24 cellular contexts compared by ENCODE assay signal in genomic region chr10:47301833-47302232, GRCh38. TPM values are rescaled to one million over a fixed set of nuclear protein-coding genes. Genes with fewer than 3 reads are reported as not detected.
"Had no signal": no experiment of that assay in that cellular context is flagged by ENCODE, and none has a peak within 500 bp of the region (broad histone marks: within the 10 kb centered on the region; RNA-seq: fewer than 3 reads in every experiment).

No MANE protein-coding gene starts in this region.

- H3K36me3 Mint-ChIP-seq: stimulated activated naive B cell treated with anti-CD40 and anti-IgM and Interleukin-4, amounts not matched to agents 10 μg/mL and 1 μg/mL and 100 μg/mL, for 72 hours had no signal

- H3K9me3 ChIP-seq: ascending aorta, esophagus squamous epithelium, neutrophil, right atrium auricular region, tibial nerve had no signal

- ATAC-seq: activated CD4-positive, alpha-beta T cell treated with anti-CD3 and anti-CD28 coated beads for 36 hours; activated CD8-positive, alpha-beta T cell treated with anti-CD3 and anti-CD28 coated beads for 36 hours; left ventricle myocardium superior; SK-N-SH treated with all-trans-retinoic acid at 6 μM for 48 hours; stimulated activated naive B cell treated with anti-CD40 and anti-IgM and Interleukin-4, amounts not matched to agents 10 μg/mL and 1 μg/mL and 100 μg/mL, for 72 hours had no signal

- H3K4me3 ChIP-seq: skin epidermis had no signal

- DNase-seq: activated CD4-positive, alpha-beta T cell treated with anti-CD3 and anti-CD28 coated beads for 36 hours; activated CD8-positive, alpha-beta T cell treated with anti-CD3 and anti-CD28 coated beads for 36 hours; activated gamma-delta T cell treated with Interleukin-2 at 50 U/mL for 16 hours; activated T-cell treated with anti-CD3 and anti-CD28 coated beads, Interleukin-2, amount 50 U/mL, for 48 hours; caudate nucleus; effector CD4-positive, alpha-beta T cell; esophagus squamous epithelium; kidney glomerular epithelial cell; left ventricle myocardium superior; SHP77; stimulated activated CD4-positive, alpha-beta T cell treated with anti-CD3 and anti-CD28 coated beads, Interleukin-15, amount 100 ng/mL, for 24 hours; stimulated activated CD4-positive, alpha-beta T cell treated with anti-CD3 and anti-CD28 coated beads, Interleukin-4, amount 100 ng/mL, for 1 hour; stimulated activated naive B cell treated with anti-CD40 and anti-IgM and Interleukin-4, amounts not matched to agents 10 μg/mL and 1 μg/mL and 100 μg/mL, for 72 hours had no signal

- H3K36me3 ChIP-seq: ascending aorta, esophagus squamous epithelium, neutrophil, right atrium auricular region, tibial nerve had no signal

- H3K9me3 Mint-ChIP-seq: activated CD8-positive, alpha-beta T cell treated with anti-CD3 and anti-CD28 coated beads for 36 hours; stimulated activated naive B cell treated with anti-CD40 and anti-IgM and Interleukin-4, amounts not matched to agents 10 μg/mL and 1 μg/mL and 100 μg/mL, for 72 hours; T-helper 1 cell treated with Interleukin-12 subunit alpha and Interleukin-12 subunit beta and Interleukin-4 antibody, amounts not matched to agents 30 μg/mL and 1 μg/mL, for 36 hours had no signal

- H3K4me3 Mint-ChIP-seq: stimulated activated naive B cell treated with anti-CD40 and anti-IgM and Interleukin-4, amounts not matched to agents 10 μg/mL and 1 μg/mL and 100 μg/mL, for 72 hours; T-helper 1 cell treated with Interleukin-12 subunit alpha and Interleukin-12 subunit beta and Interleukin-4 antibody, amounts not matched to agents 30 μg/mL and 1 μg/mL, for 36 hours had no signal

- H3K27ac Mint-ChIP-seq: activated CD4-positive, alpha-beta T cell treated with anti-CD3 and anti-CD28 coated beads for 36 hours; activated CD8-positive, alpha-beta T cell treated with anti-CD3 and anti-CD28 coated beads for 36 hours; stimulated activated naive B cell treated with anti-CD40 and anti-IgM and Interleukin-4, amounts not matched to agents 10 μg/mL and 1 μg/mL and 100 μg/mL, for 72 hours; T-helper 1 cell treated with Interleukin-12 subunit alpha and Interleukin-12 subunit beta and Interleukin-4 antibody, amounts not matched to agents 30 μg/mL and 1 μg/mL, for 36 hours had no signal

- H3K27ac ChIP-seq: ascending aorta, coronary artery, esophagus squamous epithelium, neutrophil, right atrium auricular region, skin epidermis had no signal

- H3K27me3 ChIP-seq: ascending aorta, right atrium auricular region had no signal

RNA-seq across cellular contexts. Expression of gene GDF10, which starts 1.8 kb away (rescaled TPM):
- total RNA-seq: fibroblast of villous mesenchyme had no signal

RNA-seq across cellular contexts. Expression of gene GDF2, which starts 20.4 kb away (rescaled TPM):
- total RNA-seq: activated CD4-positive, alpha-beta T cell treated with anti-CD3 and anti-CD28 coated beads for 36 hours; activated CD8-positive, alpha-beta T cell treated with anti-CD3 and anti-CD28 coated beads for 36 hours; esophagus squamous epithelium; fibroblast of villous mesenchyme; left ventricle myocardium superior; mesenteric fat pad; subcutaneous adipose tissue; tibial nerve had no signal

RNA-seq across cellular contexts. Expression of gene RBP3, which starts 46.3 kb away (rescaled TPM):
- total RNA-seq: activated CD4-positive, alpha-beta T cell treated with anti-CD3 and anti-CD28 coated beads for 36 hours; activated CD8-positive, alpha-beta T cell treated with anti-CD3 and anti-CD28 coated beads for 36 hours; ascending aorta; esophagus squamous epithelium; fibroblast of villous mesenchyme; left ventricle myocardium superior; mesenteric fat pad; right atrium auricular region; subcutaneous adipose tissue; tibial nerve had no signal
